In genomic region chr15:66505818-66506217, GRCh38 we compare ENCODE assay signal across 1 cellular context.
TF ChIP-seq lines count a peak whose summit lies in the region.

No MANE protein-coding gene starts in this region.

TF ChIP-seq in H1, 55 proteins besides CTCF, POLR2A, EP300 and RAD21:
- TF ChIP-seq KDM4A (IDR thresholded peaks at IDR 0.05; ENCODE audit: low read depth, low read length, severe bottlenecking) (no peak), NRF1 (IDR thresholded peaks at IDR 0.05; ENCODE audit: low read depth, low read length) (no peak), SRF (IDR thresholded peaks at IDR 0.05; ENCODE audit: low read depth, low read length) (no peak), RNF2 (IDR thresholded peaks at IDR 0.05; ENCODE audit: borderline replicate concordance, low read depth, low read length, missing control alignments, poor library complexity, severe bottlenecking) (no peak), TEAD4 (IDR thresholded peaks at IDR 0.05; ENCODE audit: low read depth, low read length) (no peak), RXRA (IDR thresholded peaks at IDR 0.05; ENCODE audit: insufficient read depth, low read depth, low read length) (no peak), CBX8 (IDR thresholded peaks at IDR 0.05; ENCODE audit: borderline replicate concordance, low read depth, low read length) (no peak), MAX (IDR thresholded peaks at IDR 0.05) (no peak), CHD1 (IDR thresholded peaks at IDR 0.05; ENCODE audit: low read depth, low read length) (no peak)
